In the genomic region with DNA sequence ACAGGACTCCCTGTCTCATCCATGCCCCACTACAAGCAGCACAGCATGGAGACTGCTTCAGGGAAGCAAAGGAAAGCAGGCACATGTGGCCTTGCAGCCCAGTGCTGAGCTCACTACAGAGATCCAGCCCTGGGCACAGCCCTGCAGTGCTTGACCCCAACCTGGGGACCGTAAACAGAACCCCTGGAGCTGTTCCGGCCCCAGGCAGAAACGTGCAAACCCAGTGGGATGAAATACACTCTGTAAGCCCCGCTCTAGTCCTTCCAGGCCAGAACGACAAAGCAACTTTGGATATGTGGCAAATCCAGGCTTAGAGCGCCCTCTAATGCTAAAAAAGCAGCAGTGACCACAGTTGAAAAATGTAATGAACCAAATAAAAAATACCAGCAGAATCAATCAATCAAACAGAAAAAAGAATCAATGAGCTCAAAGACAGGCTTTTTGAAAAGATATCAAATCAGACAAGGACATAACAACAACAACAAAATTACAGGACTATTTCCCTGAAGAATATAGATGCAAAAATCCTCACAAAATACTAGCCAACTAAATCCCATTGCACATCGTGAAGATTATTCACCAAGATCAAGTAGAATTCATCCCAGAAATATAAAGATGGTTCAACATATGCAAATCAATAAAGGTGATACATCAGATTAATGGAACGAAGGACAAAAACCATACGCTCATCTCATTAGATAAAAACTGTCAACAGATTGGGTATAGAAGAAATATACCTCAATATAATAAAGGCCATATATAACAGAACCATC, we compare ENCODE assay signal across 9 cellular contexts. TPM values are rescaled to one million over a fixed set of nuclear protein-coding genes. Genes with fewer than 3 reads are reported as not detected.
DNase-seq lines count a peak whose midpoint lies in the region; ATAC-seq, FAIRE-seq and TF ChIP-seq lines count a peak whose summit lies in the region.
"Had no signal": no experiment of that assay in that cellular context is flagged by ENCODE, and none has a peak within 500 bp of the region (broad histone marks: within the 10 kb centered on the region; RNA-seq: fewer than 3 reads in every experiment).

No MANE protein-coding gene starts in this region.

- H3K27me3 ChIP-seq in Loucy (ENCODE audit: insufficient read depth, low read length, poor library complexity, severe bottlenecking) = no peaks in the 10 kb centered on the region
- H3K27me3 ChIP-seq in naive thymus-derived CD4-positive, alpha-beta T cell (ENCODE audit: control insufficient read depth in 2 of 2, insufficient read depth in 2 of 2, low read length in 2 of 2) = no peaks in the 10 kb centered on the region

- no peaks in the 10 kb centered on the region for H3K79me2 ChIP-seq in Loucy (ENCODE audit: insufficient read depth, low read length)

- no peak overlapping the region for H2AFZ ChIP-seq in Loucy (ENCODE audit: low read length)

- H4K20me1 ChIP-seq in Loucy (ENCODE audit: insufficient read depth, low read length, poor library complexity, severe bottlenecking) = no peaks in the 10 kb centered on the region

- H3K4me3 Mint-ChIP-seq in naive thymus-derived CD4-positive, alpha-beta T cell = no peak overlapping the region

- DNase-seq in A549 (ENCODE audit: low read depth in 1 of 2, low spot score in 1 of 2) = peak; percentile 2 to 16
- DNase-seq in GM10266 (ENCODE audit: extremely low spot score) = peak; percentile 35
- DNase-seq in globus pallidus (ENCODE audit: low spot score) = peak; percentile 50
- DNase-seq in skeletal muscle cell (ENCODE audit: low read depth) = peak; percentile 4
- DNase-seq in naive thymus-derived CD4-positive, alpha-beta T cell = no peak

- no peaks in the 10 kb centered on the region for H3K4me1 ChIP-seq in A549
- H3K4me1 ChIP-seq in Loucy (ENCODE audit: insufficient read depth, low read length, poor library complexity, severe bottlenecking) = no peaks in the 10 kb centered on the region
- no peaks in the 10 kb centered on the region for H3K4me1 ChIP-seq in naive thymus-derived CD4-positive, alpha-beta T cell (ENCODE audit: control insufficient read depth in 2 of 2, insufficient read depth in 2 of 2, low read length in 2 of 2)

- H3K4me2 ChIP-seq in A549 = no peak overlapping the region
- H3K4me2 ChIP-seq in Loucy (ENCODE audit: low read depth, low read length, poor library complexity, severe bottlenecking) = no peak overlapping the region

- TF ChIP-seq EP300 in A549 (IDR thresholded peaks at IDR 0.05) = no peak

- 36% methylated on average over 6 of the region's 9 CpGs for WGBS in A549 (ENCODE audit: missing lambda C conversion rate)

- ATAC-seq in A549 (peak in 1 of 2 experiments; percentile 58; a peak in 3 of 6 replicates), SK-N-SH treated with all-trans-retinoic acid at 6 μM for 48 hours (peak; percentile 93), HG03196 (IDR thresholded peaks at IDR 0.05; ENCODE audit: unreplicated experiment) (no peak)
- no peak for ATAC-seq in naive thymus-derived CD4-positive, alpha-beta T cell

- POLR2A ChIA-PET in A549 (lab: Yijun Ruan, JAX) = no interaction called here
- POLR2A ChIA-PET in naive thymus-derived CD4-positive, alpha-beta T cell (lab: Charles Lee) = no interaction called here

- CTCF ChIA-PET in A549 (lab: Yijun Ruan, JAX) = interaction anchor here (0.8 to 2.1 kb wide), 14 partner anchors 9 to 298 kb away, joined by 3 to 14 read pairs (median 4); a partner anchor contains a TSS
- CTCF ChIA-PET in naive thymus-derived CD4-positive, alpha-beta T cell (lab: Charles Lee) = interaction anchor here (1.1 kb wide), 1 partner anchor 867 kb away, joined by 3 read pairs; no protein-coding TSS in a partner anchor

- TF ChIP-seq CTCF in A549 (IDR thresholded peaks at IDR 0.05) (peak; percentile 45), GM10266 (IDR thresholded peaks at IDR 0.05; ENCODE audit: control insufficient read depth, insufficient read depth, low read depth, missing control alignments) (peak; percentile 79), Loucy (conservative IDR thresholded peaks at IDR 0.05; ENCODE audit: low read length) (peak; percentile 97)

- no peak for TF ChIP-seq POLR2A in A549 (IDR thresholded peaks at IDR 0.05; ENCODE audit: low read length)

- no peaks in the 10 kb centered on the region for H3K9me3 ChIP-seq in A549
- H3K9me3 ChIP-seq in Loucy (ENCODE audit: insufficient read depth, low read depth, low read length) = no peaks in the 10 kb centered on the region
- H3K9me3 ChIP-seq in naive thymus-derived CD4-positive, alpha-beta T cell (ENCODE audit: control insufficient read depth in 2 of 3, low read length in 3 of 3) = no peaks in the 10 kb centered on the region

- no peak overlapping the region for H3K27ac Mint-ChIP-seq in naive thymus-derived CD4-positive, alpha-beta T cell

- no peaks in the 10 kb centered on the region for H3K9me2 ChIP-seq in Loucy (replicated peaks; ENCODE audit: low read depth, low read length)

- H3K9ac ChIP-seq in Loucy (ENCODE audit: low read depth, low read length, poor library complexity, severe bottlenecking) = no peak overlapping the region

- FAIRE-seq in A549 (lab: Jason Lieb, UNC) = no peak
- FAIRE-seq: endometrium had no signal

- H3K4me1 Mint-ChIP-seq in naive thymus-derived CD4-positive, alpha-beta T cell = no peaks in the 10 kb centered on the region

- H3K9me3 Mint-ChIP-seq in naive thymus-derived CD4-positive, alpha-beta T cell = no peaks in the 10 kb centered on the region

- peaks cover 0 to 5% (median 0%) of the 10 kb centered on the region in 5 donors for H3K36me3 Mint-ChIP-seq in naive thymus-derived CD4-positive, alpha-beta T cell

- peak; percentile 60 to 64 for TF ChIP-seq RAD21 in A549 (conservative IDR thresholded peaks at IDR 0.05 in 1 of 2, IDR thresholded peaks at IDR 0.05 in 1 of 2)

- intact Hi-C loops in naive thymus-derived CD4-positive, alpha-beta T cell (cut with micrococcal nuclease) = loop anchor here in 1 of 2 donors (2.0 to 5.0 kb wide), 3 partner anchors 262 to 949 kb away; a partner anchor contains a TSS

- H3F3A ChIP-seq in Loucy (ENCODE audit: low read depth) = no peaks in the 10 kb centered on the region

- peaks cover 0 to 6% (median 0%) of the 10 kb centered on the region in 5 donors for H3K27me3 Mint-ChIP-seq in naive thymus-derived CD4-positive, alpha-beta T cell

- no peak overlapping the region for H3K27ac ChIP-seq in A549
- no peak overlapping the region for H3K27ac ChIP-seq in naive thymus-derived CD4-positive, alpha-beta T cell (ENCODE audit: low read depth, low read length)

- H3K4me3 ChIP-seq in A549 = no peak overlapping the region
- H3K4me3 ChIP-seq in Loucy (ENCODE audit: low read length, poor library complexity, severe bottlenecking) = no peak overlapping the region
- H3K4me3 ChIP-seq in skeletal muscle cell (ENCODE audit: low read depth, low read length) = no peak overlapping the region
- no peak overlapping the region for H3K4me3 ChIP-seq in naive thymus-derived CD4-positive, alpha-beta T cell (ENCODE audit: low read length)

- H3K36me3 ChIP-seq in Loucy (ENCODE audit: insufficient read depth, low read length) = no peaks in the 10 kb centered on the region
- no peaks in the 10 kb centered on the region for H3K36me3 ChIP-seq in naive thymus-derived CD4-positive, alpha-beta T cell (ENCODE audit: control insufficient read depth in 2 of 3, insufficient read depth in 3 of 3, low read length in 3 of 3)

TF ChIP-seq in A549, 52 proteins besides CTCF, POLR2A, EP300 and RAD21 (continues in another document):
- TF ChIP-seq JUNB (IDR thresholded peaks at IDR 0.05) = no peak
- TF ChIP-seq MAFK (IDR thresholded peaks at IDR 0.05; ENCODE audit: partially characterized antibody) = no peak
- no peak for TF ChIP-seq ESRRA (IDR thresholded peaks at IDR 0.05; ENCODE audit: borderline replicate concordance, low read length)
- no peak for TF ChIP-seq CEBPB (IDR thresholded peaks at IDR 0.05)
- no peak for TF ChIP-seq TFCP2L1 (CRISPR knock-in tag; IDR thresholded peaks at IDR 0.05)
- no peak for TF ChIP-seq EHMT2 (IDR thresholded peaks at IDR 0.05; ENCODE audit: low read depth)
- no peak for TF ChIP-seq ZC3H11A (IDR thresholded peaks at IDR 0.05)
- TF ChIP-seq CHD4 (IDR thresholded peaks at IDR 0.05; ENCODE audit: borderline replicate concordance) = no peak
- no peak for TF ChIP-seq MYC (IDR thresholded peaks at IDR 0.05; ENCODE audit: borderline replicate concordance, low read length)
- TF ChIP-seq NPAS2 (CRISPR knock-in tag; IDR thresholded peaks at IDR 0.05; ENCODE audit: borderline replicate concordance) = no peak
- TF ChIP-seq ZNF302 (CRISPR knock-in tag; IDR thresholded peaks at IDR 0.05) = no peak

TF ChIP-seq in SK-N-SH treated with all-trans-retinoic acid at 6 μM for 48 hours, 23 proteins besides CTCF, POLR2A, EP300 and RAD21:
- no peak for TF ChIP-seq ZC3H10 (CRISPR knock-in tag; IDR thresholded peaks at IDR 0.05)
- no peak for TF ChIP-seq ZNF8 (CRISPR knock-in tag; IDR thresholded peaks at IDR 0.05)
- TF ChIP-seq TOX (CRISPR knock-in tag; IDR thresholded peaks at IDR 0.05; ENCODE audit: borderline replicate concordance) = no peak
TF ChIP-seq in SK-N-SH treated with all-trans-retinoic acid at 6 μM for 48 hours: peak in this region for 0.

RNA-seq across cellular contexts. Expression of a gene that starts 45.6 kb away (rescaled TPM):
- polyA plus RNA-seq in A549 (2011; rRNA removed) (6.6 and 7.0 TPM in 2 replicates), A549 (2017; fragmentation: RNase III; extraction: RNeasy Plus Mini Kit Qiagen cat#74134 plus additional on column Dnase treatment) (3.2 to 3.5 TPM (median 3.3 TPM) in 3 replicates)
- polyA plus RNA-seq in A549 (2012; cell fraction: cytosol; rRNA removed) = 2.0 and 2.5 TPM in 2 replicates
- 4.1 and 6.2 TPM in 2 replicates for polyA plus RNA-seq in A549 (2012; cell fraction: nucleus; rRNA removed)
- polyA minus RNA-seq in A549 (2011; rRNA and poly(A)+ RNA removed) = 5.8 and 6.0 TPM in 2 replicates
- 10 to 100 TPM in 4 of 5 experiments, 1 to 10 TPM in 1; 8.4 to 16.5 (median 15.0) TPM for total RNA-seq in naive thymus-derived CD4-positive, alpha-beta T cell
- 10 to 100 TPM in 1 of 2 donors, 1 to 10 TPM in 1; 6.1 to 10.4 TPM for polyA plus RNA-seq in naive thymus-derived CD4-positive, alpha-beta T cell

Comparison
In these comparisons a context has a peak if more than half of its experiments do, and no peak if none do; other contexts are left out.
1. DNase-seq: peak in A549 (2 of 2), GM10266 (single experiment), globus pallidus (single experiment) and skeletal muscle cell (single experiment); none in naive thymus-derived CD4-positive, alpha-beta T cell (0 of 9).
2. CTCF ChIP-seq: peak in every context shown above with its lines; median percentile 97 in Loucy; 79 in GM10266; 45 in A549.